ENCODE assay signal across 19 cellular contexts in the genomic region with DNA sequence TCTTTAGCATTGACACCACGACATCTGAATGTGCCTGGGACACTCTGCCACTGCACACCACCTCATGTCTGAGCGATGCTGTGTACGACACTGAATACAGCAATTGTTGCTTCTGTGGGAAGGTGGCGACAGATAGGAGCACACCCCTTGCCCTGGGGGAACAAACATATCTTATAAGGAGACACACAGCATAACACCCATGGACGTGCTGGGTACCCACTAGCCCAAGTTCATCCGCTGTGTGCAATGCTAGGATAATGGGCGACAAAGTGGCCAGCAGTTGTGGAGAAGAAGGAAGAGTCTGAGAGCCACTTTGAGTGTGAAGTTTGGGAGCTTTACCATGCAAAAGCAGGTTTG.
DNase-seq lines count a peak whose midpoint lies in the region; ATAC-seq, FAIRE-seq and TF ChIP-seq lines count a peak whose summit lies in the region.
"Had no signal": no experiment of that assay in that cellular context is flagged by ENCODE, and none has a peak within 500 bp of the region (broad histone marks: within the 10 kb centered on the region; RNA-seq: fewer than 3 reads in every experiment).

No MANE protein-coding gene starts in this region.

- WGBS in GM12878 (ENCODE audit: insufficient coverage, insufficient replicate concordance, low lambda C conversion rate, missing lambda C conversion rate), result 11% methylated on average over 7 of the region's 7 CpGs

- no peaks in the 10 kb centered on the region for H3K36me3 Mint-ChIP-seq in HFFc6 (ENCODE audit: low read depth)
- no peaks in the 10 kb centered on the region for H3K36me3 Mint-ChIP-seq in nephron progenitor cell (ENCODE audit: low read depth)
- H3K36me3 Mint-ChIP-seq in Caco-2 (ENCODE audit: insufficient read depth, unreplicated experiment), result no peaks in the 10 kb centered on the region
- H3K36me3 Mint-ChIP-seq: activated CD4-positive, alpha-beta memory T cell treated with anti-CD3 and anti-CD28 coated beads for 36 hours; activated naive CD4-positive, alpha-beta T cell treated with anti-CD3 and anti-CD28 coated beads, Interleukin-2, amount 10 ng/mL, durations not matched to agents 7 days and 5 days; naive thymus-derived CD8-positive, alpha-beta T cell had no signal

- no peak overlapping the region for H3K4me3 Mint-ChIP-seq in HFFc6
- H3K4me3 Mint-ChIP-seq in nephron progenitor cell, result no peak overlapping the region
- H3K4me3 Mint-ChIP-seq in Caco-2 (ENCODE audit: unreplicated experiment), result no peak overlapping the region
- H3K4me3 Mint-ChIP-seq: activated B cell treated with CpG ODN at 0.5 μM for 24 hours; activated CD4-positive, alpha-beta memory T cell treated with anti-CD3 and anti-CD28 coated beads for 36 hours; activated naive CD4-positive, alpha-beta T cell treated with anti-CD3 and anti-CD28 coated beads, Interleukin-2, amount 10 ng/mL, durations not matched to agents 7 days and 5 days; central memory CD8-positive, alpha-beta T cell; naive thymus-derived CD8-positive, alpha-beta T cell had no signal

- TF ChIP-seq POLR2A in GM12878 (IDR thresholded peaks at IDR 0.05; ENCODE audit: low read depth, low read length), result no peak

- H3K9ac ChIP-seq in GM12878 (ENCODE audit: control insufficient read depth, insufficient read depth, low read length), result no peak overlapping the region

- BruUV-seq in GM12878 (replicated peaks; lab: Mats Ljungman, UMichigan), result no TSS peak
- no TSS peak for BruUV-seq in Caco-2 (replicated peaks; lab: Mats Ljungman, UMichigan)

- H3K4me1 ChIP-seq in GM12878 (ENCODE audit: control insufficient read depth, insufficient read depth, low read length) (no peaks in the 10 kb centered on the region), Caco-2 (peaks cover 16% of the 10 kb centered on the region)
- H3K4me1 ChIP-seq: tibial artery had no signal

- RAD21 ChIA-PET in GM12878 (lab: Charles Lee; ENCODE audit: unreplicated experiment), result no interaction called here

- H3K4me1 Mint-ChIP-seq in HFFc6 (ENCODE audit: low read depth), result peaks cover 23% of the 10 kb centered on the region
- peaks cover 33% of the 10 kb centered on the region for H3K4me1 Mint-ChIP-seq in nephron progenitor cell
- peaks cover 39% of the 10 kb centered on the region for H3K4me1 Mint-ChIP-seq in Caco-2 (ENCODE audit: low read depth, unreplicated experiment)
- H3K4me1 Mint-ChIP-seq: activated B cell treated with CpG ODN at 0.5 μM for 24 hours; activated naive CD4-positive, alpha-beta T cell treated with anti-CD3 and anti-CD28 coated beads, Interleukin-2, amount 10 ng/mL, durations not matched to agents 7 days and 5 days; central memory CD8-positive, alpha-beta T cell had no signal

- H3K27me3 Mint-ChIP-seq in HFFc6 (ENCODE audit: insufficient read depth), result peaks cover 5% of the 10 kb centered on the region
- peaks cover 13% of the 10 kb centered on the region for H3K27me3 Mint-ChIP-seq in nephron progenitor cell (ENCODE audit: low read depth, poor library complexity)
- no peaks in the 10 kb centered on the region for H3K27me3 Mint-ChIP-seq in Caco-2 (ENCODE audit: insufficient read depth, unreplicated experiment)

- in situ Hi-C loops in GM12878 (cut with MboI), result loop anchor here (5.0 kb wide), 1 partner anchor 224 kb away; no protein-coding TSS in a partner anchor

- H3K27me3 ChIP-seq in GM12878 (replicated peaks in 1 of 2; ENCODE audit: control insufficient read depth in 2 of 2, insufficient read depth in 2 of 2, low read length in 1 of 2), result no peaks in the 10 kb centered on the region; a peak in 1 of 4 replicates
- H3K27me3 ChIP-seq in Caco-2 (replicated peaks; ENCODE audit: control insufficient read depth, insufficient read depth, low read length), result no peaks in the 10 kb centered on the region
- H3K27me3 ChIP-seq: esophagus muscularis mucosa, tibial artery had no signal

- H3K4me3 ChIP-seq in GM12878 (no peak overlapping the region), Caco-2 (ENCODE audit: low read depth, low read length) (no peak overlapping the region)
- H3K4me3 ChIP-seq: esophagus muscularis mucosa, SK-N-MC, skin epidermis, tibial artery had no signal

- POLR2A ChIA-PET in GM12878 (lab: Charles Lee), result no interaction called here
- POLR2A ChIA-PET in Caco-2 (lab: Charles Lee), result no interaction called here

- CTCF ChIA-PET in GM12878 (lab: Yijun Ruan, JAX), result interaction anchor here (0.9 to 2.5 kb wide), 3 partner anchors 132 to 221 kb away, joined by 5 to 6 read pairs (median 5); no protein-coding TSS in a partner anchor
- CTCF ChIA-PET in Caco-2 (lab: Charles Lee), result interaction anchor here (2.0 kb wide), 1 partner anchor 221 kb away, joined by 17 read pairs; no protein-coding TSS in a partner anchor

- no peak overlapping the region for H3K27ac ChIP-seq in C4-2B
- H3K27ac ChIP-seq in GM12878 (ENCODE audit: control insufficient read depth, insufficient read depth), result no peak overlapping the region
- H3K27ac ChIP-seq: esophagus muscularis mucosa, HL-60, SK-N-MC, tibial artery had no signal

- H2AFZ ChIP-seq in GM12878 (ENCODE audit: control insufficient read depth, low read depth, low read length), result no peak overlapping the region

- FAIRE-seq in GM12878 (lab: Jason Lieb, UNC), result no peak

- no peaks in the 10 kb centered on the region for H3K9me3 ChIP-seq in GM12878 (replicated peaks; ENCODE audit: control insufficient read depth, insufficient read depth, low read length)
- no peaks in the 10 kb centered on the region for H3K9me3 ChIP-seq in Caco-2
- H3K9me3 ChIP-seq: esophagus muscularis mucosa, tibial artery had no signal

- DNase-seq in HFFc6 (no peak), GM12878 (ENCODE audit: low read depth, low spot score) (no peak), nephron progenitor cell (no peak), Caco-2 (no peak)
- DNase-seq in activated CD4-positive, alpha-beta T cell treated with anti-CD3 and anti-CD28 coated beads, Interleukin-2, amount 50 U/mL, for 48 hours, result no peak
- DNase-seq: left cardiac atrium, tibial artery had no signal

- no peaks in the 10 kb centered on the region for H4K20me1 ChIP-seq in GM12878 (ENCODE audit: control insufficient read depth, insufficient read depth)

- SMC1A ChIA-PET in GM12878 (lab: Charles Lee; ENCODE audit: uncharacterized antibody, unreplicated experiment), result no interaction called here

- H3K27ac Mint-ChIP-seq in HFFc6 (no peak overlapping the region), nephron progenitor cell (no peak overlapping the region), Caco-2 (ENCODE audit: unreplicated experiment) (no peak overlapping the region)
- H3K27ac Mint-ChIP-seq: activated B cell treated with CpG ODN at 0.5 μM for 24 hours; activated CD4-positive, alpha-beta memory T cell treated with anti-CD3 and anti-CD28 coated beads for 36 hours; activated naive CD4-positive, alpha-beta T cell treated with anti-CD3 and anti-CD28 coated beads, Interleukin-2, amount 10 ng/mL, durations not matched to agents 7 days and 5 days had no signal

- ATAC-seq in GM12878 (peak; percentile 42; the same call in 1 of the 3 replicates), GM18861 (IDR thresholded peaks at IDR 0.05; ENCODE audit: unreplicated experiment) (no peak), GM19397 (IDR thresholded peaks at IDR 0.05; ENCODE audit: unreplicated experiment) (no peak)

- no peaks in the 10 kb centered on the region for H3K36me3 ChIP-seq in GM12878 (ENCODE audit: control insufficient read depth in 2 of 2, insufficient read depth in 2 of 2, low read length in 1 of 2)
- H3K36me3 ChIP-seq in Caco-2 (ENCODE audit: control insufficient read depth, insufficient read depth, low read length), result no peaks in the 10 kb centered on the region
- H3K36me3 ChIP-seq: tibial artery had no signal

- intact Hi-C loops in GM12878 (cut with micrococcal nuclease; ENCODE audit: unreplicated experiment) (loop anchor here (1.0 to 2.0 kb wide), 2 partner anchors 131 to 222 kb away; no protein-coding TSS in a partner anchor), Caco-2 (cut with micrococcal nuclease; ENCODE audit: unreplicated experiment) (loop anchor here (1.0 kb wide), 3 partner anchors 132 to 222 kb away; no protein-coding TSS in a partner anchor)

- TF ChIP-seq EP300 in GM12878 (IDR thresholded peaks at IDR 0.05; ENCODE audit: borderline replicate concordance in 1 of 2, control insufficient read depth in 1 of 2, low read depth in 2 of 2, low read length in 2 of 2), result no peak

- no peak for TF ChIP-seq RAD21 in GM12878 (IDR thresholded peaks at IDR 0.05; ENCODE audit: insufficient read depth, low read depth, low read length)

- no peaks in the 10 kb centered on the region for H3K79me2 ChIP-seq in GM12878 (ENCODE audit: control insufficient read depth, insufficient read depth, low read length)

- TF ChIP-seq CTCF in C4-2B (conservative IDR thresholded peaks at IDR 0.05) (peak; percentile 74), HFFc6 (IDR thresholded peaks at IDR 0.05) (peak; percentile 34), GM12878 (IDR thresholded peaks at IDR 0.05 in 2 of 3, conservative IDR thresholded peaks at IDR 0.05 in 1 of 3; ENCODE audit: control insufficient read depth in 2 of 3, extremely low read depth in 1 of 3, insufficient read depth in 1 of 3, low read depth in 3 of 3, low read length in 3 of 3) (no peak), nephron progenitor cell (IDR thresholded peaks at IDR 0.05) (peak; percentile 10), Caco-2 (IDR thresholded peaks at IDR 0.05; ENCODE audit: insufficient read depth in 1 of 2, low read depth in 1 of 2, low read length in 1 of 2, severe bottlenecking in 1 of 2, unreplicated experiment in 1 of 2) (no peak)

- no peak overlapping the region for H3K4me2 ChIP-seq in GM12878 (ENCODE audit: control insufficient read depth, insufficient read depth)

- no peaks in the 10 kb centered on the region for H3K9me3 Mint-ChIP-seq in HFFc6
- H3K9me3 Mint-ChIP-seq in nephron progenitor cell, result no peaks in the 10 kb centered on the region
- no peaks in the 10 kb centered on the region for H3K9me3 Mint-ChIP-seq in Caco-2 (ENCODE audit: unreplicated experiment)
- H3K9me3 Mint-ChIP-seq: activated B cell treated with CpG ODN at 0.5 μM for 24 hours; activated CD4-positive, alpha-beta memory T cell treated with anti-CD3 and anti-CD28 coated beads for 36 hours; activated naive CD4-positive, alpha-beta T cell treated with anti-CD3 and anti-CD28 coated beads, Interleukin-2, amount 10 ng/mL, durations not matched to agents 7 days and 5 days; central memory CD8-positive, alpha-beta T cell; naive thymus-derived CD8-positive, alpha-beta T cell had no signal

TF ChIP-seq in GM12878, 131 proteins besides CTCF, POLR2A, EP300 and RAD21 (continues in another document):
- TF ChIP-seq MEF2B (IDR thresholded peaks at IDR 0.05; ENCODE audit: partially characterized antibody, poor library complexity, severe bottlenecking), result no peak
- TF ChIP-seq ETV6 (conservative IDR thresholded peaks at IDR 0.05 in 1 of 2, IDR thresholded peaks at IDR 0.05 in 1 of 2; ENCODE audit: borderline replicate concordance in 1 of 2, low read depth in 1 of 2), result no peak
- no peak for TF ChIP-seq HCFC1 (IDR thresholded peaks at IDR 0.05; ENCODE audit: low read length)

Comparison
In these comparisons a context has a peak if more than half of its experiments do, and no peak if none do; other contexts are left out.
1. CTCF ChIP-seq: peak in C4-2B (single experiment), HFFc6 (single experiment) and nephron progenitor cell (single experiment); none in GM12878 (0 of 3) and Caco-2 (0 of 2).